ENCODE assay signal across 8 cellular contexts in genomic region chr2:222903234-222904220, GRCh38. TPM values are rescaled to one million over a fixed set of nuclear protein-coding genes. Genes with fewer than 3 reads are reported as not detected.
A peak's percentile ranks its signal among the peaks of the same experiment; 100 is the strongest.
DNase-seq lines count a peak whose midpoint lies in the region; ATAC-seq and TF ChIP-seq lines count a peak whose summit lies in the region.

No MANE protein-coding gene starts in this region.

- H3K27me3 ChIP-seq in dorsolateral prefrontal cortex (no peaks in the 10 kb centered on the region), mesendoderm (ENCODE audit: insufficient read depth, low read length, poor library complexity) (no peaks in the 10 kb centered on the region)

- WGBS in mesendoderm (ENCODE audit: extremely low coverage, insufficient coverage, low lambda C conversion rate): no CpG with 5 or more reads among the region's 16 CpGs

- no peak overlapping the region for H2BK15ac ChIP-seq in mesendoderm (replicated peaks; ENCODE audit: low read depth)

- no peak overlapping the region for H3K4ac ChIP-seq in mesendoderm (ENCODE audit: low read depth, low read length)

- peaks cover 5% of the 10 kb centered on the region for H3K4me1 ChIP-seq in mesendoderm (ENCODE audit: control insufficient read depth, low read depth, low read length)

- H3K18ac ChIP-seq in mesendoderm (ENCODE audit: low read length): no peak overlapping the region

- DNase-seq in activated T-cell treated with anti-CD3 and anti-CD28 coated beads for 24 hours (ENCODE audit: low read depth): peak; percentile 7
- no peak for DNase-seq in activated T-cell treated with anti-CD3 and anti-CD28 coated beads for 4 hours
- peak; percentile 46 for DNase-seq in Jurkat, Clone E6-1 (ENCODE audit: low read depth, low spot score)
- DNase-seq in SK-MEL-5 (ENCODE audit: low read depth, low spot score): peak; percentile 68
- DNase-seq in dorsolateral prefrontal cortex: peak in 1 of 10 donors; percentile 54
- peak; percentile 66 for DNase-seq in mesendoderm
- DNase-seq in occipital lobe (lab: John Stamatoyannopoulos, UW): no peak

- no peak overlapping the region for H3K56ac ChIP-seq in mesendoderm (ENCODE audit: low read length)

- H4K8ac ChIP-seq in mesendoderm (ENCODE audit: low read depth, low read length): no peak overlapping the region

- no peak overlapping the region for H2AK5ac ChIP-seq in mesendoderm (ENCODE audit: low read length)

- H3K27ac ChIP-seq in dorsolateral prefrontal cortex (peak overlapping the region in 29 of 59 donors; percentile 1 to 77 (median 45)), mesendoderm (ENCODE audit: low read depth, low read length) (no peak overlapping the region)

- no peak overlapping the region for H3K23ac ChIP-seq in mesendoderm (ENCODE audit: low read length)

- H3K9ac ChIP-seq in mesendoderm (ENCODE audit: low read length): no peak overlapping the region

- intact Hi-C loops in dorsolateral prefrontal cortex (cut with DNase I): loop anchor here in 1 of 2 donors (5.0 kb wide), 1 partner anchor 196 kb away; no protein-coding TSS in a partner anchor

- H4K5ac ChIP-seq in mesendoderm (ENCODE audit: low read length): no peak overlapping the region

- no peak overlapping the region for H2BK5ac ChIP-seq in mesendoderm (ENCODE audit: low read length)

- H3K79me1 ChIP-seq in mesendoderm (ENCODE audit: low read length): peaks cover 2% of the 10 kb centered on the region

- in situ Hi-C loops in SK-MEL-5 (cut with HindIII; ENCODE audit: low pct_unique_long_range_greater_than_20kb, low sequenced_read_pairs): no loop called here

- no peak overlapping the region for H2BK120ac ChIP-seq in mesendoderm (ENCODE audit: low read depth, low read length)

- no peaks in the 10 kb centered on the region for H3K36me3 ChIP-seq in mesendoderm (ENCODE audit: control insufficient read depth, insufficient read depth, low read length)

- H3K4me3 ChIP-seq in Jurkat, Clone E6-1 (ENCODE audit: low read length): no peak overlapping the region
- H3K4me3 ChIP-seq in dorsolateral prefrontal cortex (no peak overlapping the region), mesendoderm (ENCODE audit: low read length) (no peak overlapping the region)

- TF ChIP-seq CTCF in dorsolateral prefrontal cortex (IDR thresholded peaks at IDR 0.05 in 54 of 56, conservative IDR thresholded peaks at IDR 0.05 in 2 of 56; ENCODE audit: low read depth in 1 of 56, partially characterized antibody in 56 of 56): peak; percentile 46 to 80 (median 66)

- H3K4me2 ChIP-seq in mesendoderm (ENCODE audit: low read length): no peak overlapping the region

- peaks cover 39% of the 10 kb centered on the region for H3K79me2 ChIP-seq in mesendoderm (ENCODE audit: control insufficient read depth, insufficient read depth, low read length)

- ATAC-seq in GM21723 (IDR thresholded peaks at IDR 0.05; ENCODE audit: unreplicated experiment): peak; percentile 80

RNA-seq across cellular contexts. Expression of gene ACSL3, which starts 42.7 kb away (rescaled TPM):
- 47.9 TPM for polyA plus RNA-seq in Jurkat, Clone E6-1 (2012; ENCODE audit: insufficient read depth, insufficient read length)
- 1,114 and 1,151 TPM in 2 replicates for total RNA-seq in SK-MEL-5 (2014; rRNA removed; shearing (Covaris generic))
- polyA plus RNA-seq in SK-MEL-5 (2015; cell fraction: cytosol; rRNA removed): 490 and 525 TPM in 2 replicates
- 203 and 204 TPM in 2 replicates for polyA plus RNA-seq in SK-MEL-5 (2015; cell fraction: nucleus; rRNA removed)
- 100 to 1,000 TPM in 118 of 120 experiments, 10 to 100 TPM in 2; 87.5 to 207 (median 154) TPM for total RNA-seq in dorsolateral prefrontal cortex
- 81.5 TPM for polyA plus RNA-seq in mesendoderm (2013, experiment 1 of 2)
- 84.2 TPM for polyA plus RNA-seq in mesendoderm (2013, experiment 2 of 2)
- 255 TPM for total RNA-seq in occipital lobe

Comparison
In these comparisons a context has a peak if more than half of its experiments do, and no peak if none do; other contexts are left out.
1. DNase-seq: peak in activated T-cell treated with anti-CD3 and anti-CD28 coated beads for 24 hours (single experiment), Jurkat, Clone E6-1 (single experiment), SK-MEL-5 (single experiment) and mesendoderm (single experiment); none in activated T-cell treated with anti-CD3 and anti-CD28 coated beads for 4 hours (single experiment) and occipital lobe (single experiment).